14 cellular contexts compared by ENCODE assay signal in the genomic region with DNA sequence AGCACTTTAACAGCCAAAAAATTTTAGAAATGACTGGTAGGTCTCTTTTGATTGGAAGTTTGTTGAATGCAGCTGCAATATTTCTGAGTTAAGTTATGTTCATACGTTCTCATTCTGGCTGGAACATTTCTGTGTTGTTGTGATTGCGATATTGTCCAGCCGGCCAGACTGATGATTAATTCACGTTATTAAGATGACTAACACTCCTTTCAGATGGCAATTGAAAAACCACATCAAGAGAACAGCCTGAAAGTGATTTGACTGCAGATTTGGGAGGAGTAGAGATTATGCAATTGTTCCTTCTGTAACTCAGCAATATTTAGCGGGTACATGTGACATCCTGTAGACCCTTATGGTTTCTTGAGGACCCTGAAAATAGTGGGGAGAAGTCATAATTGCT.
DNase-seq lines count a peak whose midpoint lies in the region; ATAC-seq and TF ChIP-seq lines count a peak whose summit lies in the region.
"Had no signal": no experiment of that assay in that cellular context is flagged by ENCODE, and none has a peak within 500 bp of the region (broad histone marks: within the 10 kb centered on the region; RNA-seq: fewer than 3 reads in every experiment).

No MANE protein-coding gene starts in this region.

- no peaks in the 10 kb centered on the region for H3K79me2 ChIP-seq in PC-9 (ENCODE audit: low read depth)

- H3K4me3 ChIP-seq in right atrium auricular region (no peak overlapping the region), PC-9 (no peak overlapping the region), fibroblast of pulmonary artery (replicated peaks; ENCODE audit: low read depth, low read length) (no peak overlapping the region), aorta (ENCODE audit: low read length in 2 of 2) (no peak overlapping the region)
- H3K4me3 ChIP-seq: sigmoid colon had no signal

- H3K27me3 ChIP-seq in right atrium auricular region (no peaks in the 10 kb centered on the region), PC-9 (ENCODE audit: insufficient read depth, low read depth) (peaks cover 17% of the 10 kb centered on the region; the same call in 1 of the 2 replicates), aorta (ENCODE audit: control insufficient read depth in 1 of 2, insufficient read depth in 2 of 2, low read length in 1 of 2) (no peaks in the 10 kb centered on the region)
- H3K27me3 ChIP-seq: sigmoid colon had no signal

- WGBS in aorta, 2 donors = 16 to 23% methylated on average over 5 of the region's 5 CpGs

- no TSS peak for BruUV-seq in PC-9 (replicated peaks; lab: Mats Ljungman, UMichigan)

- H3K9me3 ChIP-seq in right atrium auricular region = no peaks in the 10 kb centered on the region
- no peaks in the 10 kb centered on the region for H3K9me3 ChIP-seq in PC-9 (ENCODE audit: insufficient read depth, low read depth)
- no peaks in the 10 kb centered on the region for H3K9me3 ChIP-seq in aorta (ENCODE audit: control insufficient read depth, low read length)
- H3K9me3 ChIP-seq: sigmoid colon had no signal

- no peaks in the 10 kb centered on the region for H4K20me1 ChIP-seq in PC-9 (ENCODE audit: insufficient read depth)

- DNase-seq in right atrium auricular region (ENCODE audit: low spot score) (peak; percentile 69), Right ventricle myocardium superior (no peak), PC-9 (peak in 1 of 2 experiments; percentile 75), fibroblast of pulmonary artery (ENCODE audit: low read depth) (peak; percentile 73), aorta (no peak), activated gamma-delta T cell treated with Interleukin-2 at 50 U/mL for 16 hours (no peak)
- DNase-seq: activated CD8-positive, alpha-beta memory T cell treated with anti-CD3 and anti-CD28 coated beads, Interleukin-2, amount 10 ng/mL, durations not matched to agents 7 days and 5 days; glutamatergic neuron; KBM-7; NCI-H446; sigmoid colon; T-helper 17 cell had no signal

- ATAC-seq in Right ventricle myocardium superior (ENCODE audit: poor library complexity) (no peak), aorta (ENCODE audit: low FRiP score) (peak; percentile 48), HG03457 (IDR thresholded peaks at IDR 0.05; ENCODE audit: unreplicated experiment) (no peak), GM18520 (IDR thresholded peaks at IDR 0.05; ENCODE audit: unreplicated experiment) (no peak)
- ATAC-seq: activated CD8-positive, alpha-beta memory T cell treated with anti-CD3 and anti-CD28 coated beads, Interleukin-2, amount 10 ng/mL, durations not matched to agents 7 days and 5 days; T-helper 17 cell had no signal

- POLR2A ChIA-PET in PC-9 (lab: Charles Lee; ENCODE audit: unreplicated experiment) = interaction anchor here (0.6 kb wide), 2 partner anchors 99 to 774 kb away, joined by 4 to 8 read pairs; no protein-coding TSS in a partner anchor

- no peak for TF ChIP-seq CTCF in right atrium auricular region (IDR thresholded peaks at IDR 0.05)
- TF ChIP-seq CTCF in PC-9 (conservative IDR thresholded peaks at IDR 0.05) = no peak
- TF ChIP-seq CTCF in fibroblast of pulmonary artery (IDR thresholded peaks at IDR 0.05; ENCODE audit: low read length, missing control alignments) = no peak

- no peaks in the 10 kb centered on the region for H3K4me1 ChIP-seq in right atrium auricular region
- H3K4me1 ChIP-seq in PC-9 (replicated peaks; ENCODE audit: insufficient read depth) = peaks cover 8% of the 10 kb centered on the region
- H3K4me1 ChIP-seq in aorta (ENCODE audit: control insufficient read depth in 1 of 2, insufficient read depth in 2 of 2, low read length in 2 of 2) = no peaks in the 10 kb centered on the region
- H3K4me1 ChIP-seq: sigmoid colon had no signal

- H3K4me2 ChIP-seq in PC-9 = peak overlapping the region; percentile 32

- no peaks in the 10 kb centered on the region for H3K36me3 ChIP-seq in right atrium auricular region
- no peaks in the 10 kb centered on the region for H3K36me3 ChIP-seq in PC-9 (ENCODE audit: low read depth)
- H3K36me3 ChIP-seq in aorta (ENCODE audit: control insufficient read depth in 1 of 2, insufficient read depth in 2 of 2, low read length in 1 of 2) = no peaks in the 10 kb centered on the region
- H3K36me3 ChIP-seq: sigmoid colon had no signal

- H3K27ac ChIP-seq in right atrium auricular region (no peak overlapping the region), PC-9 (no peak overlapping the region), aorta (ENCODE audit: low read depth in 1 of 2, low read length in 2 of 2) (no peak overlapping the region)

- intact Hi-C loops in Right ventricle myocardium superior (cut with DNase I) = no loop called here
- intact Hi-C loops in PC-9 (cut with micrococcal nuclease; ENCODE audit: unreplicated experiment) = no loop called here
- intact Hi-C loops in aorta (cut with DNase I) = no loop called here

- no peak overlapping the region for H2AFZ ChIP-seq in PC-9

- no peaks in the 10 kb centered on the region for H3F3A ChIP-seq in PC-9 (ENCODE audit: insufficient read depth, low read depth)

- no peaks in the 10 kb centered on the region for H3K9me2 ChIP-seq in PC-9 (ENCODE audit: insufficient read depth)

- CTCF ChIA-PET in PC-9 (lab: Charles Lee) = no interaction called here

Comparison
In these comparisons a context has a peak if more than half of its experiments do, and no peak if none do; other contexts are left out.
1. DNase-seq: peak in right atrium auricular region (single experiment) and fibroblast of pulmonary artery (single experiment); none in Right ventricle myocardium superior (single experiment), aorta (0 of 2) and activated gamma-delta T cell treated with Interleukin-2 at 50 U/mL for 16 hours (single experiment).